In the genomic region with DNA sequence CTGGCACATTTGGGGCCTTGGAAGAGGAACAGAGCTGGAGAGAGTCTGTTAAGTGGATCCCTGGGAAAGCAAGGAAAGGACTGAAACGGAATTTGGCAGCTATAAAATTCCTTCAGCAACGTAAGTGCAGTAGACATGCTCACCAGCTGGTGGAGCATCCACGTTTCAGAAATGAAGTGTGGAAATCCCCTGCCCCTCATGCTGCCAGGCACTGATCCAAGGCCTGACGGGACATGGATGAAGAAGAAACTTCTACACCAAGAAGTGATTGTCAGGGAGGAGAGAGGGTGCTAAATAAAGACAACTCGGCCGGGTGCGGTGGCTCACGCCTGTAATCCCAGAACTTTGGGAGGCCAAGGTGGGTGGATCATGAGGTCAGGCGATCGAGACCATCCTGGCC, we compare ENCODE assay signal across 11 cellular contexts.
A peak's percentile ranks its signal among the peaks of the same experiment; 100 is the strongest.
DNase-seq lines count a peak whose midpoint lies in the region; ATAC-seq and TF ChIP-seq lines count a peak whose summit lies in the region.
"Had no signal": no experiment of that assay in that cellular context is flagged by ENCODE, and none has a peak within 500 bp of the region (broad histone marks: within the 10 kb centered on the region; RNA-seq: fewer than 3 reads in every experiment).

No MANE protein-coding gene starts in this region.

- H3K4me3 ChIP-seq in HCT116 (replicated peaks in 1 of 2; ENCODE audit: low read depth in 1 of 2, low read length in 2 of 2) (no peak overlapping the region), hepatocyte (no peak overlapping the region)
- H3K4me3 ChIP-seq: vagina had no signal

- WGBS in hepatocyte (ENCODE audit: low lambda C conversion rate, missing lambda C conversion rate): 81% methylated on average over 10 of the region's 10 CpGs

- RAD21 ChIA-PET in HCT116 (lab: Charles Lee; ENCODE audit: low non-redundant PET in 1 of 2, low total read pairs in 2 of 2, uncharacterized antibody in 2 of 2, unreplicated experiment in 2 of 2): no interaction called here

- TF ChIP-seq RAD21 in HCT116 (IDR thresholded peaks at IDR 0.05; ENCODE audit: low read depth): no peak

- TF ChIP-seq CTCF in HCT116 (IDR thresholded peaks at IDR 0.05 in 2 of 3, conservative IDR thresholded peaks at IDR 0.05 in 1 of 3; ENCODE audit: borderline replicate concordance in 1 of 3, insufficient read depth in 1 of 3, low read depth in 2 of 3, low read length in 2 of 3) (peak in 2 of 3 experiments; percentile 6 to 8; a peak in 1 of 6 replicates), hepatocyte (IDR thresholded peaks at IDR 0.05; ENCODE audit: poor library complexity) (peak; percentile 33)

- H3K27me3 ChIP-seq in HCT116 (ENCODE audit: insufficient read depth, low read length) (no peaks in the 10 kb centered on the region), hepatocyte (no peaks in the 10 kb centered on the region)
- H3K27me3 ChIP-seq: vagina had no signal

- no peak for TF ChIP-seq POLR2A in HCT116 (IDR thresholded peaks at IDR 0.05; ENCODE audit: borderline replicate concordance, extremely low read depth, insufficient read depth, insufficient read length)

- no peak for DNase-seq in HCT116 (ENCODE audit: low read depth, low spot score)
- peak; percentile 50 for DNase-seq in dermis blood vessel endothelial cell
- DNase-seq in hepatocyte (ENCODE audit: low spot score): peak; percentile 37
- peak; percentile 31 for DNase-seq in stromal cell of bone marrow (ENCODE audit: low read depth)
- DNase-seq: DND-41, NCI-H2029 treated with DMSO at 0.1 percent for 48 hours had no signal

- no peak overlapping the region for H2AFZ ChIP-seq in HCT116 (ENCODE audit: low read depth, low read length, poor library complexity, severe bottlenecking)
- H2AFZ ChIP-seq in hepatocyte: no peak overlapping the region

- H3K9me3 ChIP-seq in HCT116 (ENCODE audit: control insufficient read depth in 1 of 2, insufficient read depth in 1 of 2, low read depth in 1 of 2, low read length in 2 of 2) (no peaks in the 10 kb centered on the region), hepatocyte (ENCODE audit: low read depth) (no peaks in the 10 kb centered on the region)
- H3K9me3 ChIP-seq: vagina had no signal

- H3K36me3 ChIP-seq in HCT116 (ENCODE audit: control insufficient read depth in 1 of 2, insufficient read depth in 2 of 2, low read length in 2 of 2) (no peaks in the 10 kb centered on the region), hepatocyte (replicated peaks; ENCODE audit: insufficient read depth, low read depth) (no peaks in the 10 kb centered on the region)
- H3K36me3 ChIP-seq: vagina had no signal

- ATAC-seq in HCT116 (no peak), GM21528 (IDR thresholded peaks at IDR 0.05; ENCODE audit: low FRiP score, unreplicated experiment) (no peak), GM19328 (IDR thresholded peaks at IDR 0.05; ENCODE audit: unreplicated experiment) (no peak), HG03196 (IDR thresholded peaks at IDR 0.05; ENCODE audit: unreplicated experiment) (no peak)

- H3K4me2 ChIP-seq in HCT116 (ENCODE audit: low read length) (no peak overlapping the region), hepatocyte (no peak overlapping the region)

- POLR2A ChIA-PET in HCT116 (lab: Charles Lee): no interaction called here

- BruUV-seq in HCT116 (replicated peaks; lab: Mats Ljungman, UMichigan): no TSS peak

- H3K27ac ChIP-seq in HCT116 (ENCODE audit: low read depth, low read length): no peak overlapping the region
- no peak overlapping the region for H3K27ac ChIP-seq in hepatocyte
- H3K27ac ChIP-seq: epithelial cell of prostate, vagina had no signal

- no peak overlapping the region for H3K9ac ChIP-seq in HCT116 (ENCODE audit: low read length)

- H3K4me1 ChIP-seq in HCT116 (ENCODE audit: control insufficient read depth in 1 of 2, insufficient read depth in 2 of 2, low read length in 2 of 2) (no peaks in the 10 kb centered on the region), hepatocyte (ENCODE audit: insufficient read depth) (no peaks in the 10 kb centered on the region)
- H3K4me1 ChIP-seq: vagina had no signal

- intact Hi-C loops in HCT116 (cut with micrococcal nuclease): no loop called here

- no peaks in the 10 kb centered on the region for H3K79me2 ChIP-seq in HCT116 (ENCODE audit: insufficient read depth, low read length)
- no peaks in the 10 kb centered on the region for H3K79me2 ChIP-seq in hepatocyte

- CTCF ChIA-PET in HCT116 (lab: Charles Lee): interaction anchor here (0.7 kb wide), 1 partner anchor 14 kb away, joined by 3 read pairs; no protein-coding TSS in a partner anchor

- H4K20me1 ChIP-seq in HCT116 (ENCODE audit: insufficient read depth): no peaks in the 10 kb centered on the region
- H4K20me1 ChIP-seq in hepatocyte (ENCODE audit: insufficient read depth, poor library complexity, severe bottlenecking): no peaks in the 10 kb centered on the region

- H3K9me2 ChIP-seq in HCT116 (ENCODE audit: insufficient read depth) (no peaks in the 10 kb centered on the region), hepatocyte (replicated peaks; ENCODE audit: insufficient read depth) (no peaks in the 10 kb centered on the region)

TF ChIP-seq in HCT116, 20 proteins besides CTCF, POLR2A, EP300 and RAD21:
- TF ChIP-seq SP1 (IDR thresholded peaks at IDR 0.05; ENCODE audit: low read depth): no peak
- TF ChIP-seq, protein P1, sequence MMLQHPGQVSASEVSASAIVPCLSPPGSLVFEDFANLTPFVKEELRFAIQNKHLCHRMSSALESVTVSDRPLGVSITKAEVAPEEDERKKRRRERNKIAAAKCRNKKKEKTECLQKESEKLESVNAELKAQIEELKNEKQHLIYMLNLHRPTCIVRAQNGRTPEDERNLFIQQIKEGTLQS (IDR thresholded peaks at IDR 0.05): no peak
- TF ChIP-seq EGR1 (IDR thresholded peaks at IDR 0.05; ENCODE audit: low read depth): no peak
- no peak for TF ChIP-seq EZH2 (IDR thresholded peaks at IDR 0.05)
- TF ChIP-seq ZBTB33 (IDR thresholded peaks at IDR 0.05; ENCODE audit: extremely low read depth, insufficient replicate concordance, low read length): no peak
- TF ChIP-seq TCF7L2 (IDR thresholded peaks at IDR 0.05; ENCODE audit: borderline replicate concordance, extremely low read depth, insufficient read depth, insufficient read length): no peak
- TF ChIP-seq SIN3A (IDR thresholded peaks at IDR 0.05; ENCODE audit: low read depth): no peak
- no peak for TF ChIP-seq CBX3 (IDR thresholded peaks at IDR 0.05; ENCODE audit: low read depth)
- TF ChIP-seq JUND (IDR thresholded peaks at IDR 0.05): no peak
- no peak for TF ChIP-seq EZH2phosphoT487 (IDR thresholded peaks at IDR 0.05; ENCODE audit: borderline replicate concordance)
- TF ChIP-seq SRF (IDR thresholded peaks at IDR 0.05; ENCODE audit: low read depth): no peak
- TF ChIP-seq ELF1 (IDR thresholded peaks at IDR 0.05; ENCODE audit: borderline replicate concordance, low read depth): no peak
- TF ChIP-seq REST (IDR thresholded peaks at IDR 0.05; ENCODE audit: low read depth): no peak
- no peak for TF ChIP-seq CEBPB (IDR thresholded peaks at IDR 0.05; ENCODE audit: low read depth)
- TF ChIP-seq, protein P2, sequence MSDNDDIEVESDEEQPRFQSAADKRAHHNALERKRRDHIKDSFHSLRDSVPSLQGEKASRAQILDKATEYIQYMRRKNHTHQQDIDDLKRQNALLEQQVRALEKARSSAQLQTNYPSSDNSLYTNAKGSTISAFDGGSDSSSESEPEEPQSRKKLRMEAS (IDR thresholded peaks at IDR 0.05): no peak
